Comparison of ENCODE assay signal across 30 cellular contexts in genomic region chr5:169298193-169298592, GRCh38. TPM values are rescaled to one million over a fixed set of nuclear protein-coding genes. Genes with fewer than 3 reads are reported as not detected.
DNase-seq lines count a peak whose midpoint lies in the region; ATAC-seq and TF ChIP-seq lines count a peak whose summit lies in the region.
"Had no signal": no experiment of that assay in that cellular context is flagged by ENCODE, and none has a peak within 500 bp of the region (broad histone marks: within the 10 kb centered on the region; RNA-seq: fewer than 3 reads in every experiment).

No MANE protein-coding gene starts in this region.

- no peak overlapping the region for H3K9ac ChIP-seq in parathyroid adenoma

- DNase-seq in AG04449 (ENCODE audit: low read depth, low spot score) (no peak), Panc1 (ENCODE audit: low read depth, low spot score) (no peak), hypothalamus (lab: John Stamatoyannopoulos, UW) (no peak), HT-29 (ENCODE audit: low spot score) (no peak), cortex of kidney (lab: John Stamatoyannopoulos, UW) (no peak)
- no peak for DNase-seq in activated CD8-positive, alpha-beta T cell treated with anti-CD3 and anti-CD28 coated beads for 36 hours
- DNase-seq: activated CD4-positive, alpha-beta T cell treated with anti-CD3 and anti-CD28 coated beads, Interleukin-2, amount 50 U/mL, for 48 hours; activated CD4-positive, CD25-positive, alpha-beta regulatory T cell treated with anti-CD3 and anti-CD28 coated beads, Interleukin-2, amount 50 U/mL, for 72 hours; activated CD8-positive, alpha-beta memory T cell treated with anti-CD3 and anti-CD28 coated beads, Interleukin-2, amount 50 U/mL, for 4 hours; activated naive CD4-positive, alpha-beta T cell treated with anti-CD3 and anti-CD28 coated beads, Interleukin-2, amount 10 ng/mL, durations not matched to agents 7 days and 5 days; body of pancreas; DMS153; HCEC 1CT; KG1; MM.1S; NCI-H1105 treated with DMSO at 0.1 percent for 48 hours; NCI-H2029; NCI-H524 treated with DMSO at 0.1 percent for 48 hours; OCI-M1; stimulated activated CD4-positive, alpha-beta T cell treated with anti-CD3 and anti-CD28 coated beads, Interleukin-1b, Interleukin-23, amount 100 ng/mL, for 48 hours; stimulated activated naive CD4-positive, alpha-beta T cell treated with Interleukin-2 at 50 U/mL for 16 hours had no signal

- no peak for TF ChIP-seq POLR2A in gastroesophageal sphincter (IDR thresholded peaks at IDR 0.05)

- peaks cover 34% of the 10 kb centered on the region for H3K27me3 Mint-ChIP-seq in activated CD8-positive, alpha-beta T cell treated with anti-CD3 and anti-CD28 coated beads for 36 hours

- H3K36me3 Mint-ChIP-seq in activated CD8-positive, alpha-beta T cell treated with anti-CD3 and anti-CD28 coated beads for 36 hours (ENCODE audit: low read depth): no peaks in the 10 kb centered on the region
- H3K36me3 Mint-ChIP-seq: activated naive CD4-positive, alpha-beta T cell treated with anti-CD3 and anti-CD28 coated beads, Interleukin-2, amount 10 ng/mL, durations not matched to agents 7 days and 5 days; natural killer cell treated with Interleukin-12 subunit alpha and Interleukin-12 subunit beta and Interleukin-15 and Interleukin-18, amount 100 ng/mL, for 72 hours had no signal

- H3K4me1 ChIP-seq in Panc1 (ENCODE audit: control insufficient read depth, insufficient read depth, low read length) (peaks cover 21% of the 10 kb centered on the region), gastroesophageal sphincter (peaks cover 0 to 82% (median 17%) of the 10 kb centered on the region in 3 donors), parathyroid adenoma (peaks cover 9% of the 10 kb centered on the region)

- H3K4me1 Mint-ChIP-seq in activated CD8-positive, alpha-beta T cell treated with anti-CD3 and anti-CD28 coated beads for 36 hours (ENCODE audit: low read depth): peaks cover 10% of the 10 kb centered on the region

- POLR2A ChIA-PET in AG04449 (lab: Yijun Ruan, JAX) (no interaction called here), Panc1 (lab: Charles Lee) (no interaction called here)
- POLR2A ChIA-PET in activated CD8-positive, alpha-beta T cell treated with anti-CD3 and anti-CD28 coated beads for 36 hours (lab: Charles Lee): no interaction called here

- in situ Hi-C loops in Panc1 (cut with HindIII; ENCODE audit: low pct_unique_long_range_greater_than_20kb, low sequenced_read_pairs): no loop called here

- no peak for TF ChIP-seq CTCF in AG04449 (IDR thresholded peaks at IDR 0.05; ENCODE audit: insufficient read depth, low read length, missing control alignments)
- no peak for TF ChIP-seq CTCF in Panc1 (IDR thresholded peaks at IDR 0.05)
- no peak for TF ChIP-seq CTCF in gastroesophageal sphincter (IDR thresholded peaks at IDR 0.05)
- TF ChIP-seq CTCF in parathyroid adenoma (IDR thresholded peaks at IDR 0.05): no peak
- TF ChIP-seq CTCF in activated CD8-positive, alpha-beta T cell treated with anti-CD3 and anti-CD28 coated beads for 36 hours (IDR thresholded peaks at IDR 0.05): no peak

- no peaks in the 10 kb centered on the region for H3K9me3 Mint-ChIP-seq in activated CD8-positive, alpha-beta T cell treated with anti-CD3 and anti-CD28 coated beads for 36 hours
- H3K9me3 Mint-ChIP-seq: activated naive CD4-positive, alpha-beta T cell treated with anti-CD3 and anti-CD28 coated beads, Interleukin-2, amount 10 ng/mL, durations not matched to agents 7 days and 5 days; natural killer cell treated with Interleukin-12 subunit alpha and Interleukin-12 subunit beta and Interleukin-15 and Interleukin-18, amount 100 ng/mL, for 72 hours had no signal

- H3K4me2 ChIP-seq in parathyroid adenoma (ENCODE audit: low read length): peak overlapping the region; percentile 86

- WGBS in gastroesophageal sphincter (ENCODE audit: low coverage in 1 of 2), 2 donors: 100% methylated on average over 1 of the region's 6 CpGs; no CpG with 5 or more reads in 1 of the 2 donors

- H3K27me3 ChIP-seq in Panc1 (ENCODE audit: control insufficient read depth, insufficient read depth, low read length) (no peaks in the 10 kb centered on the region), gastroesophageal sphincter (peaks cover 18% of the 10 kb centered on the region), parathyroid adenoma (ENCODE audit: control insufficient read depth, insufficient read depth, low read length) (no peaks in the 10 kb centered on the region)
- H3K27me3 ChIP-seq: right atrium auricular region had no signal

- H3K4me3 ChIP-seq in AG04449 (ENCODE audit: low read depth, low read length): peak overlapping the region; percentile 74; the same call in 1 of the 2 replicates
- peak overlapping the region; percentile 23 to 57; a peak in 1 of 4 replicates for H3K4me3 ChIP-seq in Panc1 (ENCODE audit: low read depth in 2 of 2, low read length in 2 of 2)
- no peak overlapping the region for H3K4me3 ChIP-seq in gastroesophageal sphincter
- peak overlapping the region; percentile 87 for H3K4me3 ChIP-seq in parathyroid adenoma (ENCODE audit: low read depth, low read length)
- H3K4me3 ChIP-seq: body of pancreas, GM12878 had no signal

- H3K27ac ChIP-seq in Panc1 (ENCODE audit: low read length) (peak overlapping the region; percentile 6; the same call in 1 of the 2 replicates), gastroesophageal sphincter (peak overlapping the region in 3 of 4 donors; percentile 89 to 90 (median 90)), parathyroid adenoma (no peak overlapping the region)
- H3K27ac ChIP-seq: body of pancreas, HL-60 had no signal

- no peak overlapping the region for H2AFZ ChIP-seq in parathyroid adenoma

- intact Hi-C loops in Panc1 (cut with micrococcal nuclease; ENCODE audit: unreplicated experiment): no loop called here
- intact Hi-C loops in activated CD8-positive, alpha-beta T cell treated with anti-CD3 and anti-CD28 coated beads for 36 hours (cut with micrococcal nuclease): loop anchor here (10.0 kb wide), 1 partner anchor 277 kb away; no protein-coding TSS in a partner anchor

- H3K9me3 ChIP-seq in Panc1 (ENCODE audit: control insufficient read depth, insufficient read depth, low read depth, low read length): no peaks in the 10 kb centered on the region
- H3K9me3 ChIP-seq in gastroesophageal sphincter: no peaks in the 10 kb centered on the region
- no peaks in the 10 kb centered on the region for H3K9me3 ChIP-seq in parathyroid adenoma (ENCODE audit: control insufficient read depth, low read length)
- H3K9me3 ChIP-seq: body of pancreas, right atrium auricular region, thoracic aorta had no signal

- CTCF ChIA-PET in AG04449 (lab: Yijun Ruan, JAX): interaction anchor here (1.0 to 1.6 kb wide), 3 partner anchors 11 to 311 kb away, joined by 3 to 5 read pairs (median 5); no protein-coding TSS in a partner anchor
- CTCF ChIA-PET in Panc1 (lab: Charles Lee): no interaction called here
- CTCF ChIA-PET in activated CD8-positive, alpha-beta T cell treated with anti-CD3 and anti-CD28 coated beads for 36 hours (lab: Charles Lee): interaction anchor here (1.3 kb wide), 1 partner anchor 592 kb away, joined by 3 read pairs; no protein-coding TSS in a partner anchor

- H3K4me3 Mint-ChIP-seq in activated CD8-positive, alpha-beta T cell treated with anti-CD3 and anti-CD28 coated beads for 36 hours: no peak overlapping the region
- H3K4me3 Mint-ChIP-seq: activated naive CD4-positive, alpha-beta T cell treated with anti-CD3 and anti-CD28 coated beads, Interleukin-2, amount 10 ng/mL, durations not matched to agents 7 days and 5 days; natural killer cell treated with Interleukin-12 subunit alpha and Interleukin-12 subunit beta and Interleukin-15 and Interleukin-18, amount 100 ng/mL, for 72 hours had no signal

- BruUV-seq in Panc1 (replicated peaks; lab: Mats Ljungman, UMichigan): no TSS peak

- TF ChIP-seq EP300 in gastroesophageal sphincter (IDR thresholded peaks at IDR 0.05): no peak

- H3K36me3 ChIP-seq in Panc1 (ENCODE audit: control insufficient read depth, insufficient read depth, low read length) (no peaks in the 10 kb centered on the region), gastroesophageal sphincter (no peaks in the 10 kb centered on the region), parathyroid adenoma (ENCODE audit: control insufficient read depth, insufficient read depth, low read length) (no peaks in the 10 kb centered on the region)
- H3K36me3 ChIP-seq: right atrium auricular region, thoracic aorta had no signal

- H3K79me2 ChIP-seq in parathyroid adenoma: peaks cover 39% of the 10 kb centered on the region

- ATAC-seq in Panc1: no peak
- ATAC-seq in gastroesophageal sphincter: no peak
- no peak for ATAC-seq in activated CD8-positive, alpha-beta T cell treated with anti-CD3 and anti-CD28 coated beads for 36 hours
- ATAC-seq: body of pancreas; GM12878; natural killer cell treated with Interleukin-12 subunit alpha and Interleukin-12 subunit beta and Interleukin-15 and Interleukin-18, amount 100 ng/mL, for 72 hours had no signal

- H3K27ac Mint-ChIP-seq in activated CD8-positive, alpha-beta T cell treated with anti-CD3 and anti-CD28 coated beads for 36 hours: no peak overlapping the region
- H3K27ac Mint-ChIP-seq: activated naive CD4-positive, alpha-beta T cell treated with anti-CD3 and anti-CD28 coated beads, Interleukin-2, amount 10 ng/mL, durations not matched to agents 7 days and 5 days; natural killer cell treated with Interleukin-12 subunit alpha and Interleukin-12 subunit beta and Interleukin-15 and Interleukin-18, amount 100 ng/mL, for 72 hours had no signal

RNA-seq across cellular contexts. Expression of gene SLIT3, which starts 2.7 kb away (rescaled TPM):
- total RNA-seq in Panc1 (2021; ENCODE audit: unreplicated experiment): 26.4 TPM
- 30.5 TPM for polyA plus RNA-seq in Panc1 (2012; ENCODE audit: insufficient read length)
- total RNA-seq in gastroesophageal sphincter: 10 to 100 TPM; 29.6 to 76.3 (median 31.1) TPM
- total RNA-seq in HT-29 (2014; rRNA removed; shearing (Covaris generic)): not detected in 2 replicates
- total RNA-seq in activated CD8-positive, alpha-beta T cell treated with anti-CD3 and anti-CD28 coated beads for 36 hours: under 1 TPM; 0.69 to 0.74 TPM
- total RNA-seq: A673; T-helper 1 cell treated with Interleukin-12 subunit alpha and Interleukin-12 subunit beta and Interleukin-4 antibody, amounts not matched to agents 30 ng/mL and 1 ng/mL, for 36 hours had no signal
- polyA plus RNA-seq: GM12878 had no signal

Comparison
In these comparisons a context has a peak if more than half of its experiments do, and no peak if none do; other contexts are left out.
1. H3K4me3 ChIP-seq: peak in AG04449 (single experiment), Panc1 (2 of 2) and parathyroid adenoma (single experiment); none in gastroesophageal sphincter (0 of 2).
2. RNA of gene SLIT3, which starts 2.7 kb away (total RNA-seq): 29.6 to 76.3 TPM in gastroesophageal sphincter and 26.4 TPM in Panc1 (single experiment); 0.69 to 0.74 TPM in activated CD8-positive, alpha-beta T cell treated with anti-CD3 and anti-CD28 coated beads for 36 hours and not detected in HT-29; every median in the first group is over 10 times any median in the second.